In the genomic region with DNA sequence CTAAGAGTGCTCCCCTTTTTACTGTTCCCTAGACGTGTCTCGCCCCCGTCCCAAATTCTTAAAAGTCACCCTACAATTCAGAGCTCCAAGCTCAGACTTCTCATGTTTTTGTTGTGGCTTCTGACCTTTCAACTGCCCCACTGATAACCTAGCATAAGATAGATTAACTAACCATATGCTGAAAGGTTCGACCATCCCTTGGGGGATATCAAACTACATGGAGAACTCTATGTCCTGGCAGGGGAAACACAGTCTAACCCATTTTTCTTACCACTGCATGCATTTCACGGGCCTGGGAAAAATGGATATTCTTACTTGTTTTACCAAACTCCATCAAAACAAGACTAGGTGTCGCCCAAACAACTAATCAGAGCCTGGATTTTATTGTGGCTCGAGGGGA, we compare ENCODE assay signal across 18 cellular contexts.
DNase-seq lines count a peak whose midpoint lies in the region; ATAC-seq and TF ChIP-seq lines count a peak whose summit lies in the region.
"Had no signal": no experiment of that assay in that cellular context is flagged by ENCODE, and none has a peak within 500 bp of the region (broad histone marks: within the 10 kb centered on the region; RNA-seq: fewer than 3 reads in every experiment).

No MANE protein-coding gene starts in this region.

- H3K36me3 ChIP-seq in right atrium auricular region, result no peaks in the 10 kb centered on the region
- H3K36me3 ChIP-seq in PC-3 (ENCODE audit: low read depth, low read length), result no peaks in the 10 kb centered on the region

- no peaks in the 10 kb centered on the region for H3K9me2 ChIP-seq in PC-3 (replicated peaks; ENCODE audit: low read length)

- peaks cover 18% of the 10 kb centered on the region for H3K4me1 Mint-ChIP-seq in glutamatergic neuron (ENCODE audit: low read depth, unreplicated experiment)
- H3K4me1 Mint-ChIP-seq: CD4-positive, alpha-beta memory T cell; H9 had no signal

- no peaks in the 10 kb centered on the region for H3K9me3 ChIP-seq in right atrium auricular region
- no peaks in the 10 kb centered on the region for H3K9me3 ChIP-seq in PC-3 (ENCODE audit: low read length)
- H3K9me3 ChIP-seq: A549 had no signal

- DNase-seq in Right ventricle myocardium superior (no peak), right atrium auricular region (ENCODE audit: low spot score) (no peak), DMS 273 (lab: John Stamatoyannopoulos, UW; ENCODE audit: unreplicated experiment) (peak; percentile 82), NCI-H446 treated with DMSO at 0.1 percent for 48 hours (lab: John Stamatoyannopoulos, UW) (peak; percentile 0), glutamatergic neuron (no peak), superior temporal gyrus (ENCODE audit: extremely low spot score) (no peak), PC-3 (no peak), ureter (ENCODE audit: low spot score) (no peak)
- DNase-seq: AML-193; CD4-positive, alpha-beta memory T cell; DMS53; DND-41; EL; H9 had no signal

- no peaks in the 10 kb centered on the region for H4K20me1 ChIP-seq in PC-3 (ENCODE audit: low read length)

- CTCF ChIA-PET in PC-3 (lab: Charles Lee), result no interaction called here

- intact Hi-C loops in Right ventricle myocardium superior (cut with DNase I), result no loop called here
- intact Hi-C loops in PC-3 (cut with micrococcal nuclease), result no loop called here

- TF ChIP-seq CTCF in right atrium auricular region (IDR thresholded peaks at IDR 0.05) (no peak), glutamatergic neuron (IDR thresholded peaks at IDR 0.05; ENCODE audit: partially characterized antibody, unreplicated experiment) (no peak), PC-3 (conservative IDR thresholded peaks at IDR 0.05; ENCODE audit: low read depth, low read length) (no peak)

- POLR2A ChIA-PET in PC-3 (lab: Charles Lee; ENCODE audit: unreplicated experiment), result no interaction called here

- no peak overlapping the region for H3K9ac ChIP-seq in PC-3 (ENCODE audit: low read length)

- peak overlapping the region; percentile 78 for H3K27ac Mint-ChIP-seq in glutamatergic neuron (ENCODE audit: unreplicated experiment)
- H3K27ac Mint-ChIP-seq: CD4-positive, alpha-beta memory T cell; H9 had no signal

- peak overlapping the region; percentile 32 for H3K4me3 Mint-ChIP-seq in glutamatergic neuron (ENCODE audit: unreplicated experiment)
- H3K4me3 Mint-ChIP-seq: CD4-positive, alpha-beta memory T cell; H9 had no signal

- no peak overlapping the region for H3K4me2 ChIP-seq in PC-3 (ENCODE audit: low read length)
- H3K4me2 ChIP-seq: A549 had no signal

- no peak overlapping the region for H3K4me3 ChIP-seq in right atrium auricular region
- H3K4me3 ChIP-seq in PC-3 (ENCODE audit: low read length), result no peak overlapping the region
- H3K4me3 ChIP-seq: A549 had no signal

- ATAC-seq in Right ventricle myocardium superior (ENCODE audit: poor library complexity) (peak; percentile 43), PC-3 (no peak)
- ATAC-seq: A549, HepG2 had no signal

- H3K4me1 ChIP-seq in right atrium auricular region, result peaks cover 0 to 7% of the 10 kb centered on the region in 2 donors
- no peaks in the 10 kb centered on the region for H3K4me1 ChIP-seq in PC-3 (ENCODE audit: insufficient read depth, low read length)
- H3K4me1 ChIP-seq: A549 had no signal

- no peak overlapping the region for H2AFZ ChIP-seq in PC-3 (ENCODE audit: low read length)

- H3K27ac ChIP-seq in right atrium auricular region, result no peak overlapping the region
- no peak overlapping the region for H3K27ac ChIP-seq in PC-3 (ENCODE audit: low read length)
- H3K27ac ChIP-seq: 22Rv1, A549, C4-2B had no signal

- H3K9me3 Mint-ChIP-seq in glutamatergic neuron (ENCODE audit: unreplicated experiment), result peaks cover 4% of the 10 kb centered on the region

- no peaks in the 10 kb centered on the region for H3K27me3 ChIP-seq in right atrium auricular region
- H3K27me3 ChIP-seq in PC-3 (ENCODE audit: low read length), result no peaks in the 10 kb centered on the region

- no TSS peak for BruUV-seq in PC-3 (replicated peaks; lab: Mats Ljungman, UMichigan)

- H3K36me3 Mint-ChIP-seq in glutamatergic neuron (ENCODE audit: unreplicated experiment), result no peaks in the 10 kb centered on the region
- H3K36me3 Mint-ChIP-seq: CD4-positive, alpha-beta memory T cell had no signal

- H3K27me3 Mint-ChIP-seq in glutamatergic neuron (ENCODE audit: unreplicated experiment), result no peaks in the 10 kb centered on the region
- H3K27me3 Mint-ChIP-seq: CD4-positive, alpha-beta memory T cell had no signal

- H3F3A ChIP-seq in PC-3 (ENCODE audit: low read length, unreplicated experiment), result no peaks in the 10 kb centered on the region

- no peaks in the 10 kb centered on the region for H3K79me2 ChIP-seq in PC-3 (ENCODE audit: low read length)

Comparison
In these comparisons a context has a peak if more than half of its experiments do, and no peak if none do; other contexts are left out.
1. DNase-seq: peak in DMS 273 (single experiment) and NCI-H446 treated with DMSO at 0.1 percent for 48 hours (single experiment); none in Right ventricle myocardium superior (single experiment), right atrium auricular region (single experiment), glutamatergic neuron (single experiment), superior temporal gyrus (single experiment), PC-3 (single experiment) and ureter (single experiment).